In the genomic region with DNA sequence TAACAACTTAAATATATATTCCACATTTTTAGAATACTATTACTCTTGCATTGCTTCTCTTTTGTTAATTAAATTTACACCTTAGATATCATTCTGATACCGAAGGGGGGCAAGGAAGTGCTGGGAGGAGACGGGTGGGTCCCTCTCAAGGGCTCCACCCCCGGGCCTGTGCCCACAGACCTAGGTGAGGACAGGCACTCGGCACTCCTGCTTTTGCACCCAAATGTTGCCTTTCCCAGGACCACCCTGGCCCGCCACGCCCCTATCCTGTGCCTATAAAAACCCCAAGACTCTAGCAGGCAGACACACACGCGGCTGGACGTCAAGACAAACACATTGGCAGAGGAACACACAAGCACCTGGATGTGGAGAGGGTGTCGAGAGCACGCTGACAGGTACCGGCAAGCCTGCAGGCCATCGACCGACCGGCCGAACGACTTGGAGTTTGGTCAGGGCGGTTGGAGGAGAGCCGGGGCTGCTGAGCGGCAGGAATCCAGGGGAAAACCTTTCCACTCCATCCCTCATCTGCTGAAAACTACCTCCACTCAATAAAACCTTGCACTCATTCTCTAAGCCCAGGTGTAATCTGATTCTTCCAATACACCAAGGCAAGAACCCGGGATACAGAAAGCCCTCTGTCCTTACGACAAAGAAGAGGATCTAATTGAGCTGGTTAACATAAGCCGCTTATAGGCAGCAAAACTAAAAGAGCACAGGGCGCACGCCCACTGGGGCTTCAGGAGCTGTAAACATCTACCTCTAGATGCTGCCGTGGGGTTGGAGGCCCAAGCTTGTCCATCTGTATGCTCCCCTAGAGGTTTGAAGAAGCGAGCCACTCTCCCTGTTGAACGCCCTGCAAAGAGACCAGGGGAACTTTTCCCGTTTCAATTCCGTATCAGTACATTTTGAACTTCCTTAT, we compare ENCODE assay signal across 1 cellular context.
A peak's percentile ranks its signal among the peaks of the same experiment; 100 is the strongest.
TF ChIP-seq lines count a peak whose summit lies in the region.

No MANE protein-coding gene starts in this region.

TF ChIP-seq in H1, 55 proteins besides CTCF, POLR2A, EP300 and RAD21 (continued from another document):
- TF ChIP-seq SP1 (IDR thresholded peaks at IDR 0.05; ENCODE audit: low read depth, low read length) = no peak
- TF ChIP-seq, protein P1, sequence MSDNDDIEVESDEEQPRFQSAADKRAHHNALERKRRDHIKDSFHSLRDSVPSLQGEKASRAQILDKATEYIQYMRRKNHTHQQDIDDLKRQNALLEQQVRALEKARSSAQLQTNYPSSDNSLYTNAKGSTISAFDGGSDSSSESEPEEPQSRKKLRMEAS (IDR thresholded peaks at IDR 0.05) = peak; percentile 56
- TF ChIP-seq, protein P2, sequence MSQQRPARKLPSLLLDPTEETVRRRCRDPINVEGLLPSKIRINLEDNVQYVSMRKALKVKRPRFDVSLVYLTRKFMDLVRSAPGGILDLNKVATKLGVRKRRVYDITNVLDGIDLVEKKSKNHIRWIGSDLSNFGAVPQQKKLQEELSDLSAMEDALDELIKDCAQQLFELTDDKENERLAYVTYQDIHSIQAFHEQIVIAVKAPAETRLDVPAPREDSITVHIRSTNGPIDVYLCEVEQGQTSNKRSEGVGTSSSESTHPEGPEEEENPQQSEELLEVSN (IDR thresholded peaks at IDR 0.05) = peak; percentile 50; the same call in 1 of the 2 replicates
- TF ChIP-seq HDAC6 (IDR thresholded peaks at IDR 0.05; ENCODE audit: low read depth, low read length) = no peak
- TF ChIP-seq BRCA1 (IDR thresholded peaks at IDR 0.05; ENCODE audit: low read depth, low read length) = no peak
- TF ChIP-seq FOSL1 (IDR thresholded peaks at IDR 0.05; ENCODE audit: insufficient read depth, low read depth, low read length) = no peak
- TF ChIP-seq, protein P3, sequence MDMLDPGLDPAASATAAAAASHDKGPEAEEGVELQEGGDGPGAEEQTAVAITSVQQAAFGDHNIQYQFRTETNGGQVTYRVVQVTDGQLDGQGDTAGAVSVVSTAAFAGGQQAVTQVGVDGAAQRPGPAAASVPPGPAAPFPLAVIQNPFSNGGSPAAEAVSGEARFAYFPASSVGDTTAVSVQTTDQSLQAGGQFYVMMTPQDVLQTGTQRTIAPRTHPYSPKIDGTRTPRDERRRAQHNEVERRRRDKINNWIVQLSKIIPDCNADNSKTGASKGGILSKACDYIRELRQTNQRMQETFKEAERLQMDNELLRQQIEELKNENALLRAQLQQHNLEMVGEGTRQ (IDR thresholded peaks at IDR 0.05; ENCODE audit: low read length) = no peak
- TF ChIP-seq KDM1A (IDR thresholded peaks at IDR 0.05; ENCODE audit: borderline replicate concordance, low read length) = no peak
- TF ChIP-seq GABPA (IDR thresholded peaks at IDR 0.05; ENCODE audit: borderline replicate concordance, insufficient read depth, low read length) = no peak
- no peak for TF ChIP-seq TCF12 (IDR thresholded peaks at IDR 0.05; ENCODE audit: low read depth, low read length)
- no peak for TF ChIP-seq RFX5 (IDR thresholded peaks at IDR 0.05; ENCODE audit: borderline replicate concordance, low read depth, low read length)
- no peak for TF ChIP-seq HDAC2 (IDR thresholded peaks at IDR 0.05; ENCODE audit: borderline replicate concordance in 1 of 2, low read depth in 2 of 2, low read length in 2 of 2)
- no peak for TF ChIP-seq RBBP5 (IDR thresholded peaks at IDR 0.05; ENCODE audit: borderline replicate concordance, low read depth, low read length)
- TF ChIP-seq SIN3A (conservative IDR thresholded peaks at IDR 0.05 in 1 of 2, IDR thresholded peaks at IDR 0.05 in 1 of 2; ENCODE audit: low read depth in 1 of 2, low read length in 2 of 2) = no peak
- no peak for TF ChIP-seq JUND (IDR thresholded peaks at IDR 0.05; ENCODE audit: low read length)
